In the genomic region with DNA sequence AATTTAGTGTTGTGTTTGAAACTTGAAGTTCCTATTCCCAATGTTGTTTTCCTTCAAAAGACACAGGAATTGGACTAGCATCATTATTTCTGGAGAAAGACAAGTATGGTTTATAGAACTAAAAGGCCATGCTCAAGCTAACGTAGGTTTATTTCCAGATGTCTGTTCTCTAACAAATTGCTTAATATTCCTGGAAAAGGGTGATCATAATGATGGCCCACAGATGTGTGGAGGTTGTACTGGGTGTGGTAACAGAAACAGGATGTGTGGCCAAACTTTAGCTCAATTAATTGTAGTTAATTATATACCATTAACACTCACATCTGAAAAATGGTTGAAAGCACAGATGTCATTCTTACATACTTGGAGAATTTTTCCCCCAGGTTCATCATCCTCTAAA, we compare ENCODE assay signal across 25 cellular contexts.
DNase-seq lines count a peak whose midpoint lies in the region; ATAC-seq and TF ChIP-seq lines count a peak whose summit lies in the region.
"Had no signal": no experiment of that assay in that cellular context is flagged by ENCODE, and none has a peak within 500 bp of the region (broad histone marks: within the 10 kb centered on the region; RNA-seq: fewer than 3 reads in every experiment).

No MANE protein-coding gene starts in this region.

- DNase-seq in CD1c-positive myeloid dendritic cell (ENCODE audit: extremely low spot score): peak; percentile 48
- peak; percentile 26 for DNase-seq in HFF-Myc (ENCODE audit: extremely low read depth, low read depth)
- peak; percentile 18 for DNase-seq in OCI-M1 (lab: John Stamatoyannopoulos, UW)
- DNase-seq in stomach: no peak
- no peak for DNase-seq in SW480 (ENCODE audit: low spot score)
- no peak for DNase-seq in activated CD4-positive, alpha-beta T cell treated with anti-CD3 and anti-CD28 coated beads for 1 hour
- DNase-seq: activated CD4-positive, alpha-beta T cell treated with anti-CD3 and anti-CD28 coated beads for 4 hours; aorta; CD8-positive, alpha-beta T cell; central memory CD4-positive, alpha-beta T cell; DMS153; kidney; mammary epithelial cell; NCI-H1092; NCI-H2029; NK-92 treated with Interleukin-12 subunit alpha and Interleukin-12 subunit beta, amount 100 ng/mL, for 24 hours; psoas muscle; small intestine; stimulated activated CD4-positive, alpha-beta T cell treated with anti-CD3 and anti-CD28 coated beads, Interleukin-2, amount 100 ng/mL, for 24 hours; stimulated activated naive CD4-positive, alpha-beta T cell; T-helper 1 cell had no signal

- H3K9me3 ChIP-seq in gastroesophageal sphincter (no peaks in the 10 kb centered on the region), stomach (no peaks in the 10 kb centered on the region)
- H3K9me3 ChIP-seq: neutrophil, psoas muscle had no signal

- intact Hi-C loops in stomach (cut with DNase I; ENCODE audit: low total_unique reads): no loop called here

- ATAC-seq in gastroesophageal sphincter: peak; percentile 45
- ATAC-seq in GM21529 (IDR thresholded peaks at IDR 0.05; ENCODE audit: unreplicated experiment): no peak
- ATAC-seq: CD8-positive, alpha-beta T cell; psoas muscle had no signal

- H3K4me3 ChIP-seq in HFF-Myc (replicated peaks; ENCODE audit: low read depth, low read length) (no peak overlapping the region), gastroesophageal sphincter (no peak overlapping the region), stomach (no peak overlapping the region)
- H3K4me3 ChIP-seq: psoas muscle had no signal

- H3K36me3 ChIP-seq in gastroesophageal sphincter (no peaks in the 10 kb centered on the region), stomach (no peaks in the 10 kb centered on the region)
- H3K36me3 ChIP-seq: neutrophil had no signal

- 6% methylated on average over 1 of the region's 1 CpG for WGBS in gastroesophageal sphincter (ENCODE audit: low coverage in 1 of 2), 2 donors
- 33 to 60% (median 47%) methylated on average over 1 of the region's 1 CpG for WGBS in stomach, 5 donors

- H3K4me1 ChIP-seq in gastroesophageal sphincter (no peaks in the 10 kb centered on the region), stomach (no peaks in the 10 kb centered on the region)
- H3K4me1 ChIP-seq: psoas muscle had no signal

- TF ChIP-seq CTCF in HFF-Myc (IDR thresholded peaks at IDR 0.05; ENCODE audit: low read depth, low read length, missing control alignments): no peak
- TF ChIP-seq CTCF in gastroesophageal sphincter (IDR thresholded peaks at IDR 0.05): no peak
- no peak for TF ChIP-seq CTCF in stomach (IDR thresholded peaks at IDR 0.05)

- H3K27me3 ChIP-seq in gastroesophageal sphincter: no peaks in the 10 kb centered on the region
- no peaks in the 10 kb centered on the region for H3K27me3 ChIP-seq in stomach
- H3K27me3 ChIP-seq: neutrophil had no signal

- no peak for TF ChIP-seq EP300 in gastroesophageal sphincter (IDR thresholded peaks at IDR 0.05)
- TF ChIP-seq EP300 in stomach (IDR thresholded peaks at IDR 0.05): no peak

- TF ChIP-seq POLR2A in gastroesophageal sphincter (IDR thresholded peaks at IDR 0.05) (no peak), stomach (IDR thresholded peaks at IDR 0.05) (no peak)

- peak overlapping the region in 1 of 4 donors; percentile 26 for H3K27ac ChIP-seq in gastroesophageal sphincter
- H3K27ac ChIP-seq in stomach: no peak overlapping the region
- H3K27ac ChIP-seq: KMS-11, neutrophil, psoas muscle had no signal

Comparison
In these comparisons a context has a peak if more than half of its experiments do, and no peak if none do; other contexts are left out.
1. DNase-seq: peak in CD1c-positive myeloid dendritic cell (single experiment), HFF-Myc (single experiment) and OCI-M1 (single experiment); none in stomach (single experiment), SW480 (single experiment) and activated CD4-positive, alpha-beta T cell treated with anti-CD3 and anti-CD28 coated beads for 1 hour (single experiment).